8 cellular contexts compared by ENCODE assay signal in genomic region chr14:20327005-20327869, GRCh38. TPM values are rescaled to one million over a fixed set of nuclear protein-coding genes. Genes with fewer than 3 reads are reported as not detected.
DNase-seq lines count a peak whose midpoint lies in the region; ATAC-seq and TF ChIP-seq lines count a peak whose summit lies in the region.

No MANE protein-coding gene starts in this region.

- H3K27me3 Mint-ChIP-seq in HFFc6 (ENCODE audit: insufficient read depth): no peaks in the 10 kb centered on the region
- no peaks in the 10 kb centered on the region for H3K27me3 Mint-ChIP-seq in activated CD4-positive, alpha-beta memory T cell treated with anti-CD3 and anti-CD28 coated beads, Interleukin-2, amount 10 ng/mL, durations not matched to agents 7 days and 5 days

- H3K4me1 ChIP-seq in ovary (ENCODE audit: insufficient read depth): no peaks in the 10 kb centered on the region

- POLR2A ChIA-PET in activated CD4-positive, alpha-beta memory T cell treated with anti-CD3 and anti-CD28 coated beads, Interleukin-2, amount 10 ng/mL, durations not matched to agents 7 days and 5 days (lab: Charles Lee): interaction anchor here (1.0 to 9.5 kb wide), 6 partner anchors 15 to 282 kb away, joined by 3 to 144 read pairs (median 6); partner anchors contain the start of genes APEX1, OSGEP, PARP2 and PNP

- H3K9me3 Mint-ChIP-seq in HFFc6: no peaks in the 10 kb centered on the region
- no peaks in the 10 kb centered on the region for H3K9me3 Mint-ChIP-seq in activated CD4-positive, alpha-beta memory T cell treated with anti-CD3 and anti-CD28 coated beads, Interleukin-2, amount 10 ng/mL, durations not matched to agents 7 days and 5 days

- WGBS in ovary, 3 donors: 33 to 41% (median 34%) methylated on average over 8 of the region's 8 CpGs

- H3K36me3 ChIP-seq in ovary: no peaks in the 10 kb centered on the region

- TF ChIP-seq CTCF in HFFc6 (IDR thresholded peaks at IDR 0.05) (peak; percentile 92), foreskin fibroblast (IDR thresholded peaks at IDR 0.05; ENCODE audit: low read depth, low read length) (peak; percentile 50), ovary (IDR thresholded peaks at IDR 0.05) (peak; percentile 25 to 81 (median 70))

- no peak overlapping the region for H3K27ac ChIP-seq in ovary

- intact Hi-C loops in ovary (cut with DNase I): loop anchor here (5.0 to 10.0 kb wide), 3 partner anchors 128 to 358 kb away; partner anchors contain the start of genes ANG (in 1 of the 4), APEX1 (in 1 of the 4), OSGEP (in 1 of the 4) and RNASE4 (in 1 of the 4)

- no peaks in the 10 kb centered on the region for H3K9me3 ChIP-seq in ovary

- peaks cover 44% of the 10 kb centered on the region for H3K4me1 Mint-ChIP-seq in HFFc6 (ENCODE audit: low read depth)
- H3K4me1 Mint-ChIP-seq in activated CD4-positive, alpha-beta memory T cell treated with anti-CD3 and anti-CD28 coated beads, Interleukin-2, amount 10 ng/mL, durations not matched to agents 7 days and 5 days: peaks cover 50% of the 10 kb centered on the region

- no peak for TF ChIP-seq EP300 in ovary (IDR thresholded peaks at IDR 0.05)

- peak; percentile 22 to 38 for DNase-seq in NCI-H187 (lab: John Stamatoyannopoulos, UW)
- no peak for DNase-seq in NCI-H187 treated with DMSO at 0.1 percent for 48 hours (lab: John Stamatoyannopoulos, UW)
- DNase-seq in HFFc6: peak; percentile 73
- DNase-seq in NCI-H2196 treated with DMSO at 0.1 percent for 48 hours (lab: John Stamatoyannopoulos, UW; ENCODE audit: unreplicated experiment): peak; percentile 30
- no peak for DNase-seq in activated CD4-positive, alpha-beta memory T cell treated with anti-CD3 and anti-CD28 coated beads, Interleukin-2, amount 10 ng/mL, durations not matched to agents 7 days and 5 days
- peak; percentile 43 to 79 for DNase-seq in foreskin fibroblast
- DNase-seq in ovary: no peak

- TF ChIP-seq POLR2A in ovary (IDR thresholded peaks at IDR 0.05): no peak

- H3K27me3 ChIP-seq in ovary: no peaks in the 10 kb centered on the region

- H3K27ac Mint-ChIP-seq in HFFc6: peak overlapping the region; percentile 80
- peak overlapping the region; percentile 64 for H3K27ac Mint-ChIP-seq in activated CD4-positive, alpha-beta memory T cell treated with anti-CD3 and anti-CD28 coated beads, Interleukin-2, amount 10 ng/mL, durations not matched to agents 7 days and 5 days

- CTCF ChIA-PET in activated CD4-positive, alpha-beta memory T cell treated with anti-CD3 and anti-CD28 coated beads, Interleukin-2, amount 10 ng/mL, durations not matched to agents 7 days and 5 days (lab: Charles Lee): interaction anchor here (0.7 to 6.4 kb wide), 30 partner anchors 9 to 363 kb away, joined by 3 to 108 read pairs (median 4); partner anchors contain the start of genes APEX1, OSGEP, PARP2 and PIP4P1

- no peak for ATAC-seq in GM21737 (IDR thresholded peaks at IDR 0.05; ENCODE audit: unreplicated experiment)

- peaks cover 10% of the 10 kb centered on the region; the same call in 1 of the 2 replicates for H3K36me3 Mint-ChIP-seq in HFFc6 (ENCODE audit: low read depth)
- H3K36me3 Mint-ChIP-seq in activated CD4-positive, alpha-beta memory T cell treated with anti-CD3 and anti-CD28 coated beads, Interleukin-2, amount 10 ng/mL, durations not matched to agents 7 days and 5 days (ENCODE audit: low read depth): peaks cover 53% of the 10 kb centered on the region

- H3K4me3 ChIP-seq in foreskin fibroblast (ENCODE audit: low read depth in 1 of 2, low read length in 2 of 2) (no peak overlapping the region), ovary (no peak overlapping the region)

- H3K4me3 Mint-ChIP-seq in HFFc6: peak overlapping the region; percentile 42; the same call in 1 of the 2 replicates
- H3K4me3 Mint-ChIP-seq in activated CD4-positive, alpha-beta memory T cell treated with anti-CD3 and anti-CD28 coated beads, Interleukin-2, amount 10 ng/mL, durations not matched to agents 7 days and 5 days: no peak overlapping the region

RNA-seq across cellular contexts. Expression of gene CCNB1IP1, which starts 5.8 kb away (rescaled TPM):
- 10 to 100 TPM; 17.6 to 24.0 (median 20.3) TPM for total RNA-seq in HFFc6 (2021; fragmentation: NEBNext Ultra II Directional; extraction: Animal tissue kit (Norgen Biotek cat#: 25700))
- total RNA-seq in activated CD4-positive, alpha-beta memory T cell treated with anti-CD3 and anti-CD28 coated beads, Interleukin-2, amount 10 ng/mL, durations not matched to agents 7 days and 5 days: 10 to 100 TPM; 39.3 to 43.4 TPM
- total RNA-seq in ovary: 100 to 1,000 TPM in 2 of 7 donors, 10 to 100 TPM in 5; 57.1 to 140 (median 85.6) TPM
- 100 to 1,000 TPM; 104 to 150 TPM for polyA plus RNA-seq in ovary

RNA-seq across cellular contexts. Expression of gene PARP2, which starts 16.2 kb away (rescaled TPM):
- total RNA-seq in HFFc6 (2021; fragmentation: NEBNext Ultra II Directional; extraction: Animal tissue kit (Norgen Biotek cat#: 25700)): 10 to 100 TPM; 15.7 to 22.9 (median 22.0) TPM
- 10 to 100 TPM; 27.1 to 28.7 TPM for total RNA-seq in activated CD4-positive, alpha-beta memory T cell treated with anti-CD3 and anti-CD28 coated beads, Interleukin-2, amount 10 ng/mL, durations not matched to agents 7 days and 5 days
- 10 to 100 TPM in 5 of 7 donors, 1 to 10 TPM in 2; 7.1 to 25.6 (median 22.8) TPM for total RNA-seq in ovary
- 10 to 100 TPM; 16.5 to 38.7 TPM for polyA plus RNA-seq in ovary

RNA-seq across cellular contexts. Expression of gene TTC5, which starts 21.5 kb away (rescaled TPM):
- total RNA-seq in HFFc6 (2021; fragmentation: NEBNext Ultra II Directional; extraction: Animal tissue kit (Norgen Biotek cat#: 25700)): 10 to 100 TPM; 21.3 to 27.1 (median 23.3) TPM
- total RNA-seq in activated CD4-positive, alpha-beta memory T cell treated with anti-CD3 and anti-CD28 coated beads, Interleukin-2, amount 10 ng/mL, durations not matched to agents 7 days and 5 days: 10 to 100 TPM; 20.5 to 21.2 TPM
- 10 to 100 TPM in 6 of 7 donors, 1 to 10 TPM in 1; 9.4 to 22.0 (median 17.1) TPM for total RNA-seq in ovary
- polyA plus RNA-seq in ovary: 10 to 100 TPM in 1 of 2 donors, 1 to 10 TPM in 1; 7.9 to 14.2 TPM

Comparison
In these comparisons a context has a peak if more than half of its experiments do, and no peak if none do; other contexts are left out.
1. DNase-seq: peak in NCI-H187 (2 of 2), HFFc6 (single experiment), NCI-H2196 treated with DMSO at 0.1 percent for 48 hours (single experiment) and foreskin fibroblast (2 of 2); none in NCI-H187 treated with DMSO at 0.1 percent for 48 hours (single experiment), activated CD4-positive, alpha-beta memory T cell treated with anti-CD3 and anti-CD28 coated beads, Interleukin-2, amount 10 ng/mL, durations not matched to agents 7 days and 5 days (single experiment) and ovary (0 of 5).
2. Peak in every context shown above with its lines, with median percentiles within 50 percentile points of each other: CTCF ChIP-seq.